In genomic region chr13:28613562-28613961, GRCh38 we compare ENCODE assay signal across 2 cellular contexts.
TF ChIP-seq lines count a peak whose summit lies in the region.

No MANE protein-coding gene starts in this region.

TF ChIP-seq in HEK293T, 16 proteins besides CTCF, POLR2A, EP300 and RAD21:
- 0 out of 2 replicates have a peak, but pooled peaks have one; percentile 31 for TF ChIP-seq PKNOX1 (IDR thresholded peaks at IDR 0.05)
- no peak for TF ChIP-seq FOXM1 (IDR thresholded peaks at IDR 0.05; ENCODE audit: borderline replicate concordance)
- TF ChIP-seq SP1 (IDR thresholded peaks at IDR 0.05), result no peak

TF ChIP-seq in H1, 55 proteins besides CTCF, POLR2A, EP300 and RAD21:
- TF ChIP-seq CTBP2 (IDR thresholded peaks at IDR 0.05; ENCODE audit: borderline replicate concordance, insufficient read depth, insufficient read length, low read length) (no peak), POU5F1 (IDR thresholded peaks at IDR 0.05; ENCODE audit: low read depth, low read length) (no peak), RXRA (IDR thresholded peaks at IDR 0.05; ENCODE audit: insufficient read depth, low read depth, low read length) (no peak), RNF2 (IDR thresholded peaks at IDR 0.05; ENCODE audit: borderline replicate concordance, low read depth, low read length, missing control alignments, poor library complexity, severe bottlenecking) (no peak), CHD7 (IDR thresholded peaks at IDR 0.05; ENCODE audit: insufficient replicate concordance, low read length) (no peak), SP2 (IDR thresholded peaks at IDR 0.05; ENCODE audit: low read length) (no peak), SP4 (IDR thresholded peaks at IDR 0.05; ENCODE audit: low read length) (no peak), SRF (IDR thresholded peaks at IDR 0.05; ENCODE audit: low read depth, low read length) (no peak), SP1 (IDR thresholded peaks at IDR 0.05; ENCODE audit: low read depth, low read length) (no peak)
